In genomic region chr22:40323681-40324083, GRCh38 we compare ENCODE assay signal across 15 cellular contexts. TPM values are rescaled to one million over a fixed set of nuclear protein-coding genes. Genes with fewer than 3 reads are reported as not detected.
DNase-seq lines count a peak whose midpoint lies in the region; ATAC-seq, FAIRE-seq and TF ChIP-seq lines count a peak whose summit lies in the region.
"Had no signal": no experiment of that assay in that cellular context is flagged by ENCODE, and none has a peak within 500 bp of the region (broad histone marks: within the 10 kb centered on the region; RNA-seq: fewer than 3 reads in every experiment).

No MANE protein-coding gene starts in this region.

- TF ChIP-seq EP300 in SK-N-SH (IDR thresholded peaks at IDR 0.05; ENCODE audit: borderline replicate concordance in 1 of 2, low read depth in 1 of 2, low read length in 1 of 2) (no peak), H1 (IDR thresholded peaks at IDR 0.05; ENCODE audit: borderline replicate concordance in 1 of 2, low read depth in 2 of 2, low read length in 2 of 2) (no peak)

- H3K9me3 Mint-ChIP-seq in activated CD4-positive, alpha-beta memory T cell treated with anti-CD3 and anti-CD28 coated beads, Interleukin-2, amount 10 ng/mL, durations not matched to agents 7 days and 5 days: no peaks in the 10 kb centered on the region

- H3K23ac ChIP-seq in H1 (ENCODE audit: insufficient read length): no peak overlapping the region

- H3K36me3 ChIP-seq in SK-N-SH (replicated peaks in 1 of 2; ENCODE audit: control insufficient read depth in 1 of 2, insufficient read depth in 2 of 2, low read length in 1 of 2) (peaks cover 0 to 10% of the 10 kb centered on the region in 2 experiments), H1 (ENCODE audit: control insufficient read depth in 2 of 4, insufficient read depth in 4 of 4, low read length in 3 of 4) (peaks cover 11 to 34% (median 23%) of the 10 kb centered on the region in 4 experiments), spleen (peaks cover 0 to 89% (median 52%) of the 10 kb centered on the region in 6 donors), ascending aorta (peaks cover 50 to 58% of the 10 kb centered on the region in 2 donors)

- no peaks in the 10 kb centered on the region for H3K79me1 ChIP-seq in H1 (ENCODE audit: low read depth, low read length)

- TF ChIP-seq POLR2A in H1 (IDR thresholded peaks at IDR 0.05; ENCODE audit: control extremely low read depth in 1 of 2, low read depth in 2 of 2, low read length in 2 of 2) (no peak), spleen (IDR thresholded peaks at IDR 0.05) (no peak)

- H2AFZ ChIP-seq in SK-N-SH (ENCODE audit: low read depth) (no peak overlapping the region), H1 (ENCODE audit: low read length) (no peak overlapping the region)

- no peak for TF ChIP-seq RAD21 in SK-N-SH (IDR thresholded peaks at IDR 0.05; ENCODE audit: low read length)
- no peak for TF ChIP-seq RAD21 in H1 (IDR thresholded peaks at IDR 0.05 in 1 of 2, conservative IDR thresholded peaks at IDR 0.05 in 1 of 2; ENCODE audit: low read depth in 2 of 2, low read length in 2 of 2)

- no peak overlapping the region for H3K14ac ChIP-seq in H1 (ENCODE audit: insufficient read length)

- H2AK5ac ChIP-seq in H1 (ENCODE audit: low read depth, low read length): no peak overlapping the region

- H3K4me3 ChIP-seq in SK-N-SH (ENCODE audit: low read depth in 2 of 2, low read length in 1 of 2) (no peak overlapping the region), H1 (ENCODE audit: extremely low read depth in 1 of 4, insufficient read depth in 2 of 4, low read depth in 3 of 4, low read length in 4 of 4) (no peak overlapping the region), spleen (no peak overlapping the region), ascending aorta (no peak overlapping the region)
- H3K4me3 ChIP-seq: psoas muscle, SK-N-MC had no signal

- intact Hi-C loops in spleen (cut with DNase I; ENCODE audit: low total_unique reads) (no loop called here), ascending aorta (cut with DNase I) (no loop called here)

- H2BK15ac ChIP-seq in H1 (ENCODE audit: low read length): no peak overlapping the region

- no peaks in the 10 kb centered on the region for H3K79me2 ChIP-seq in SK-N-SH (ENCODE audit: insufficient read depth)
- H3K79me2 ChIP-seq in H1 (ENCODE audit: control insufficient read depth in 1 of 2, insufficient read depth in 2 of 2, low read length in 2 of 2): no peaks in the 10 kb centered on the region

- H3K9ac ChIP-seq in SK-N-SH (no peak overlapping the region), H1 (replicated peaks in 1 of 4; ENCODE audit: extremely low read depth in 1 of 4, low read depth in 3 of 4, low read length in 3 of 4) (no peak overlapping the region)

- FAIRE-seq in H1 (lab: Jason Lieb, UNC): no peak
- FAIRE-seq: colon had no signal

- no peak overlapping the region for H4K91ac ChIP-seq in H1 (replicated peaks; ENCODE audit: insufficient read length, low read length)

- H3K4me2 ChIP-seq in SK-N-SH (no peak overlapping the region), H1 (ENCODE audit: insufficient read depth in 1 of 2, low read depth in 2 of 2, low read length in 2 of 2) (no peak overlapping the region)

- CTCF ChIA-PET in SK-N-SH (lab: Yijun Ruan, JAX) (no interaction called here), H1 (lab: Charles Lee; ENCODE audit: partially characterized antibody) (interaction anchor here (1.7 kb wide), 1 partner anchor 25 kb away, joined by 6 read pairs; no protein-coding TSS in a partner anchor)
- CTCF ChIA-PET in activated CD4-positive, alpha-beta memory T cell treated with anti-CD3 and anti-CD28 coated beads, Interleukin-2, amount 10 ng/mL, durations not matched to agents 7 days and 5 days (lab: Charles Lee): interaction anchor here (0.7 to 1.7 kb wide), 4 partner anchors 13 to 280 kb away, joined by 4 to 17 read pairs (median 4); partner anchors contain the start of gene ADSL

- H3K27ac ChIP-seq in SK-N-SH (ENCODE audit: low read depth in 2 of 2, low read length in 1 of 2) (peak overlapping the region in 1 of 2 experiments; percentile 74; a peak in 2 of 4 replicates), H1 (ENCODE audit: low read depth, low read length) (no peak overlapping the region), spleen (peak overlapping the region; percentile 6 to 88 (median 70)), ascending aorta (no peak overlapping the region)
- H3K27ac ChIP-seq: psoas muscle, SK-N-MC had no signal

- no peaks in the 10 kb centered on the region for H3K9me2 ChIP-seq in SK-N-SH

- H4K5ac ChIP-seq in H1 (ENCODE audit: insufficient read length, low read depth, low read length): no peak overlapping the region

- no peak overlapping the region for H3K56ac ChIP-seq in H1 (replicated peaks; ENCODE audit: insufficient read length, low read depth, low read length)

- POLR2A ChIA-PET in SK-N-SH (lab: Yijun Ruan, JAX): no interaction called here
- POLR2A ChIA-PET in activated CD4-positive, alpha-beta memory T cell treated with anti-CD3 and anti-CD28 coated beads, Interleukin-2, amount 10 ng/mL, durations not matched to agents 7 days and 5 days (lab: Charles Lee): interaction anchor here (0.6 to 4.5 kb wide), 19 partner anchors 9 to 284 kb away, joined by 3 to 90 read pairs (median 4); partner anchors contain the start of genes ADSL and TNRC6B
- POLR2A ChIA-PET in H1 (lab: Charles Lee; ENCODE audit: partially characterized antibody): interaction anchor here (1.3 kb wide), 1 partner anchor 23 kb away, joined by 3 read pairs; no protein-coding TSS in a partner anchor

- H3K4me1 Mint-ChIP-seq in activated CD4-positive, alpha-beta memory T cell treated with anti-CD3 and anti-CD28 coated beads, Interleukin-2, amount 10 ng/mL, durations not matched to agents 7 days and 5 days: peaks cover 63% of the 10 kb centered on the region

- peaks cover 65% of the 10 kb centered on the region for H3K36me3 Mint-ChIP-seq in activated CD4-positive, alpha-beta memory T cell treated with anti-CD3 and anti-CD28 coated beads, Interleukin-2, amount 10 ng/mL, durations not matched to agents 7 days and 5 days (ENCODE audit: low read depth)

- no peaks in the 10 kb centered on the region for H3K27me3 ChIP-seq in SK-N-SH (ENCODE audit: insufficient read depth)
- H3K27me3 ChIP-seq in H1 (replicated peaks in 1 of 4; ENCODE audit: control insufficient read depth in 3 of 4, extremely low read depth in 1 of 4, insufficient read depth in 3 of 4, low read length in 3 of 4): no peaks in the 10 kb centered on the region
- H3K27me3 ChIP-seq in spleen (replicated peaks in 1 of 7): no peaks in the 10 kb centered on the region
- no peaks in the 10 kb centered on the region for H3K27me3 ChIP-seq in ascending aorta

- H2BK120ac ChIP-seq in H1 (replicated peaks; ENCODE audit: low read depth, low read length): no peak overlapping the region

- peak; percentile 67 for DNase-seq in SK-N-SH
- DNase-seq in activated CD4-positive, alpha-beta memory T cell treated with anti-CD3 and anti-CD28 coated beads, Interleukin-2, amount 10 ng/mL, durations not matched to agents 7 days and 5 days: peak; percentile 65
- DNase-seq in H1 (ENCODE audit: low read depth in 1 of 2, low spot score in 2 of 2): no peak
- no peak for DNase-seq in spleen
- DNase-seq in NCI-H526 (lab: John Stamatoyannopoulos, UW): no peak
- no peak for DNase-seq in ascending aorta (ENCODE audit: low spot score in 2 of 2)
- no peak for DNase-seq in DMS53 (lab: John Stamatoyannopoulos, UW)
- DNase-seq: 8988T, DMS79, NCI-H1092, NCI-H748 treated with DMSO at 0.1 percent for 48 hours, psoas muscle had no signal

- H3K4me3 Mint-ChIP-seq in activated CD4-positive, alpha-beta memory T cell treated with anti-CD3 and anti-CD28 coated beads, Interleukin-2, amount 10 ng/mL, durations not matched to agents 7 days and 5 days: peak overlapping the region; percentile 73

- H3K4me1 ChIP-seq in SK-N-SH (ENCODE audit: control insufficient read depth in 1 of 2, insufficient read depth in 2 of 2, low read depth in 1 of 2, low read length in 1 of 2) (peaks cover 0 to 17% of the 10 kb centered on the region in 2 experiments; a peak in 1 of 4 replicates), H1 (replicated peaks in 1 of 4; ENCODE audit: control insufficient read depth in 3 of 4, insufficient read depth in 4 of 4, low read length in 3 of 4) (peaks cover 4 to 13% (median 10%) of the 10 kb centered on the region in 4 experiments), spleen (peaks cover 6 to 60% (median 27%) of the 10 kb centered on the region in 6 donors), ascending aorta (no peaks in the 10 kb centered on the region)
- H3K4me1 ChIP-seq: psoas muscle had no signal

- no peak overlapping the region for H4K8ac ChIP-seq in H1 (ENCODE audit: extremely low read depth, insufficient read depth, low read length)

- H3K18ac ChIP-seq in H1 (ENCODE audit: extremely low read depth, low read length): no peak overlapping the region

- H2BK20ac ChIP-seq in H1 (ENCODE audit: low read length): no peak overlapping the region

- no peaks in the 10 kb centered on the region for H3K23me2 ChIP-seq in H1 (ENCODE audit: low read depth, low read length)

- TF ChIP-seq CTCF in SK-N-SH (IDR thresholded peaks at IDR 0.05) (no peak), H1 (IDR thresholded peaks at IDR 0.05; ENCODE audit: control extremely low read depth in 1 of 3, insufficient read depth in 1 of 3, low read depth in 1 of 3, low read length in 3 of 3) (no peak), spleen (IDR thresholded peaks at IDR 0.05 in 8 of 11, conservative IDR thresholded peaks at IDR 0.05 in 3 of 11) (no peak), ascending aorta (IDR thresholded peaks at IDR 0.05) (no peak)

- no peaks in the 10 kb centered on the region for H3F3A ChIP-seq in SK-N-SH (replicated peaks; ENCODE audit: insufficient read depth)

- ATAC-seq in SK-N-SH treated with all-trans-retinoic acid at 6 μM for 48 hours: no peak
- ATAC-seq: psoas muscle had no signal

- no peaks in the 10 kb centered on the region for H3K27me3 Mint-ChIP-seq in activated CD4-positive, alpha-beta memory T cell treated with anti-CD3 and anti-CD28 coated beads, Interleukin-2, amount 10 ng/mL, durations not matched to agents 7 days and 5 days

- H3K9me3 ChIP-seq in SK-N-SH (no peaks in the 10 kb centered on the region), H1 (ENCODE audit: insufficient read depth in 2 of 2, low read depth in 1 of 2, low read length in 1 of 2) (no peaks in the 10 kb centered on the region), spleen (no peaks in the 10 kb centered on the region), ascending aorta (no peaks in the 10 kb centered on the region)
- H3K9me3 ChIP-seq: psoas muscle had no signal

- peak overlapping the region; percentile 99 for H3K27ac Mint-ChIP-seq in activated CD4-positive, alpha-beta memory T cell treated with anti-CD3 and anti-CD28 coated beads, Interleukin-2, amount 10 ng/mL, durations not matched to agents 7 days and 5 days

- no peak overlapping the region for H2BK12ac ChIP-seq in H1 (ENCODE audit: low read depth, low read length)

- H4K20me1 ChIP-seq in SK-N-SH (ENCODE audit: insufficient read depth) (no peaks in the 10 kb centered on the region), H1 (replicated peaks in 1 of 2; ENCODE audit: control insufficient read depth in 1 of 2, insufficient read depth in 2 of 2, low read length in 2 of 2) (peaks cover 0 to 5% of the 10 kb centered on the region in 2 experiments)

- peak overlapping the region; percentile 31; the same call in 1 of the 2 replicates for H2BK5ac ChIP-seq in H1 (ENCODE audit: low read depth, low read length)

- H3K4ac ChIP-seq in H1 (replicated peaks; ENCODE audit: insufficient read length, low read depth, low read length): no peak overlapping the region

- 72% methylated on average over 8 of the region's 8 CpGs for WGBS in SK-N-SH (ENCODE audit: low lambda C conversion rate)
- 95% methylated on average over 7 of the region's 8 CpGs; no CpG with 5 or more reads in 1 of the 2 experiments for WGBS in H1 (ENCODE audit: extremely low coverage in 1 of 2, insufficient coverage in 1 of 2, insufficient read length in 1 of 2, insufficient replicate concordance in 2 of 2, low coverage in 1 of 2, low lambda C conversion rate in 2 of 2, missing lambda C conversion rate in 1 of 2), 2 experiments
- 77 to 86% (median 83%) methylated on average over 8 of the region's 8 CpGs for WGBS in spleen, 5 donors

RNA-seq across cellular contexts. Expression of gene ADSL, which starts 22.6 kb away (rescaled TPM):
- polyA plus RNA-seq in SK-N-SH (2012; rRNA removed) (79.7 and 99.1 TPM in 2 replicates), H1 (2011; rRNA removed) (189 and 218 TPM in 2 replicates), spleen (10 to 100 TPM; 39.1 to 52.5 (median 43.3) TPM)
- polyA plus RNA-seq in SK-N-SH (2012; cell fraction: cytosol; rRNA removed): 74.0 and 89.9 TPM in 2 replicates
- 87.8 and 113 TPM in 2 replicates for polyA plus RNA-seq in SK-N-SH (2012; cell fraction: nucleus; rRNA removed)
- total RNA-seq in activated CD4-positive, alpha-beta memory T cell treated with anti-CD3 and anti-CD28 coated beads, Interleukin-2, amount 10 ng/mL, durations not matched to agents 7 days and 5 days: 100 to 1,000 TPM in 1 of 2 experiments, 10 to 100 TPM in 1; 95.0 to 105 TPM
- 180 and 197 TPM in 2 replicates for total RNA-seq in H1 (2021; fragmentation: NEBNext Ultra II Directional; extraction: Animal tissue kit (Norgen Biotek cat#: 25700))
- polyA plus RNA-seq in H1 (2011; cell fraction: cytosol; rRNA removed): 259 TPM
- polyA plus RNA-seq in H1 (2011; cell fraction: nucleus; rRNA removed): 172 TPM
- polyA plus RNA-seq in H1 (2012, experiment 1 of 2): 219 to 252 TPM (median 234 TPM) in 4 replicates
- polyA plus RNA-seq in H1 (2012, experiment 2 of 2): 141 TPM
- polyA plus RNA-seq in H1 (2013, experiment 1 of 2): 133 TPM
- 133 TPM for polyA plus RNA-seq in H1 (2013, experiment 2 of 2)
- polyA minus RNA-seq in H1 (2011; rRNA and poly(A)+ RNA removed): 279 and 331 TPM in 2 replicates
- 77.9 TPM for polyA minus RNA-seq in H1 (2011; cell fraction: cytosol; rRNA and poly(A)+ RNA removed)
- 104 TPM for polyA minus RNA-seq in H1 (2011; cell fraction: nucleus; rRNA and poly(A)+ RNA removed)
- total RNA-seq in spleen (10 to 100 TPM; 40.4 to 77.7 (median 55.0) TPM), ascending aorta (31.3 TPM)

RNA-seq across cellular contexts. Expression of gene SGSM3, which starts 46.7 kb away (rescaled TPM):
- polyA plus RNA-seq in SK-N-SH (2012; rRNA removed): 42.3 and 46.4 TPM in 2 replicates
- 8.3 and 13.8 TPM in 2 replicates for polyA plus RNA-seq in SK-N-SH (2012; cell fraction: cytosol; rRNA removed)
- 268 and 294 TPM in 2 replicates for polyA plus RNA-seq in SK-N-SH (2012; cell fraction: nucleus; rRNA removed)
- 10 to 100 TPM; 70.0 to 72.2 TPM for total RNA-seq in activated CD4-positive, alpha-beta memory T cell treated with anti-CD3 and anti-CD28 coated beads, Interleukin-2, amount 10 ng/mL, durations not matched to agents 7 days and 5 days
- total RNA-seq in H1 (2021; fragmentation: NEBNext Ultra II Directional; extraction: Animal tissue kit (Norgen Biotek cat#: 25700)): 51.5 and 53.8 TPM in 2 replicates
- polyA plus RNA-seq in H1 (2011; rRNA removed): 59.5 and 94.8 TPM in 2 replicates
- polyA plus RNA-seq in H1 (2011; cell fraction: cytosol; rRNA removed): 80.8 TPM
- 475 TPM for polyA plus RNA-seq in H1 (2011; cell fraction: nucleus; rRNA removed)
- 44.2 to 80.3 TPM (median 66.4 TPM) in 4 replicates for polyA plus RNA-seq in H1 (2012, experiment 1 of 2)
- polyA plus RNA-seq in H1 (2012, experiment 2 of 2): 45.6 TPM
- polyA plus RNA-seq in H1 (2013, experiment 1 of 2): 34.8 TPM
- 32.9 TPM for polyA plus RNA-seq in H1 (2013, experiment 2 of 2)
- polyA minus RNA-seq in H1 (2011; rRNA and poly(A)+ RNA removed): 30.5 and 31.3 TPM in 2 replicates
- polyA minus RNA-seq in H1 (2011; cell fraction: cytosol; rRNA and poly(A)+ RNA removed): 37.9 TPM
- 83.9 TPM for polyA minus RNA-seq in H1 (2011; cell fraction: nucleus; rRNA and poly(A)+ RNA removed)
- 10 to 100 TPM; 56.3 to 99.3 (median 88.2) TPM for total RNA-seq in spleen
- polyA plus RNA-seq in spleen: 100 to 1,000 TPM; 100 to 176 (median 161) TPM
- total RNA-seq in ascending aorta: 101 TPM

Comparison
In these comparisons a context has a peak if more than half of its experiments do, and no peak if none do; other contexts are left out.
1. DNase-seq: peak in SK-N-SH (single experiment) and activated CD4-positive, alpha-beta memory T cell treated with anti-CD3 and anti-CD28 coated beads, Interleukin-2, amount 10 ng/mL, durations not matched to agents 7 days and 5 days (single experiment); none in H1 (0 of 2), spleen (single experiment), NCI-H526 (0 of 2), ascending aorta (0 of 2) and DMS53 (single experiment).
2. H3K27ac ChIP-seq: peak in spleen (8 of 8); none in H1 (single experiment) and ascending aorta (0 of 2).
3. Of the 17 proteins assayed by ChIP-seq in both H1 and SK-N-SH: peak only in H1: POLR2AphosphoS5; only in SK-N-SH: none; in both: none; in neither: 16.